Comparison of ENCODE assay signal across 21 cellular contexts in genomic region chr2:74424139-74424992, GRCh38. TPM values are rescaled to one million over a fixed set of nuclear protein-coding genes. Genes with fewer than 3 reads are reported as not detected.
DNase-seq lines count a peak whose midpoint lies in the region; ATAC-seq, FAIRE-seq and TF ChIP-seq lines count a peak whose summit lies in the region.
"Had no signal": no experiment of that assay in that cellular context is flagged by ENCODE, and none has a peak within 500 bp of the region (broad histone marks: within the 10 kb centered on the region; RNA-seq: fewer than 3 reads in every experiment).

No MANE protein-coding gene starts in this region.

- H3K27ac ChIP-seq in substantia nigra (ENCODE audit: low read depth, low read length, poor library complexity, severe bottlenecking), result peak overlapping the region; percentile 35
- H3K27ac ChIP-seq: C4-2B, psoas muscle, thyroid gland had no signal

- CTCF ChIA-PET in activated naive CD4-positive, alpha-beta T cell treated with anti-CD3 and anti-CD28 coated beads, Interleukin-2, amount 10 ng/mL, durations not matched to agents 7 days and 5 days (lab: Charles Lee), result no interaction called here

- H3K4me3 Mint-ChIP-seq in activated naive CD4-positive, alpha-beta T cell treated with anti-CD3 and anti-CD28 coated beads, Interleukin-2, amount 10 ng/mL, durations not matched to agents 7 days and 5 days, result no peak overlapping the region
- peak overlapping the region; percentile 23 for H3K4me3 Mint-ChIP-seq in activated T-helper 17 cell treated with anti-CD3 and anti-CD28 coated beads, Interleukin-2, amount 50 U/mL, for 72 hours

- peak overlapping the region; percentile 49 for H3K27ac Mint-ChIP-seq in activated naive CD4-positive, alpha-beta T cell treated with anti-CD3 and anti-CD28 coated beads, Interleukin-2, amount 10 ng/mL, durations not matched to agents 7 days and 5 days
- H3K27ac Mint-ChIP-seq in activated T-helper 17 cell treated with anti-CD3 and anti-CD28 coated beads, Interleukin-2, amount 50 U/mL, for 72 hours, result no peak overlapping the region

- H3K36me3 Mint-ChIP-seq in activated naive CD4-positive, alpha-beta T cell treated with anti-CD3 and anti-CD28 coated beads, Interleukin-2, amount 10 ng/mL, durations not matched to agents 7 days and 5 days, result peaks cover 17% of the 10 kb centered on the region
- peaks cover 46% of the 10 kb centered on the region for H3K36me3 Mint-ChIP-seq in activated T-helper 17 cell treated with anti-CD3 and anti-CD28 coated beads, Interleukin-2, amount 50 U/mL, for 72 hours (ENCODE audit: low read depth)
- H3K36me3 Mint-ChIP-seq: naive B cell had no signal

- no peak for DNase-seq in activated naive CD4-positive, alpha-beta T cell treated with anti-CD3 and anti-CD28 coated beads, Interleukin-2, amount 10 ng/mL, durations not matched to agents 7 days and 5 days
- no peak for DNase-seq in activated naive CD4-positive, alpha-beta T cell treated with anti-CD3 and anti-CD28 coated beads, Interleukin-2, amount 50 U/mL, for 16 hours
- DNase-seq in left lobe of liver (ENCODE audit: low spot score) (no peak), substantia nigra (lab: John Stamatoyannopoulos, UW) (no peak), D721Med (ENCODE audit: insufficient read length, low spot score) (no peak), OCI-M1 (lab: John Stamatoyannopoulos, UW) (no peak)
- DNase-seq: central memory CD4-positive, alpha-beta T cell; DMS53; effector CD4-positive, alpha-beta T cell; GOT3; naive B cell; NCI-H2081; psoas muscle; stimulated activated CD4-positive, alpha-beta T cell treated with anti-CD3 and anti-CD28 coated beads, Interleukin-12 subunit alpha, Interleukin-12 subunit beta, amount 100 ng/mL, for 4 hours; thyroid gland had no signal

- no peaks in the 10 kb centered on the region for H3K9me3 Mint-ChIP-seq in activated naive CD4-positive, alpha-beta T cell treated with anti-CD3 and anti-CD28 coated beads, Interleukin-2, amount 10 ng/mL, durations not matched to agents 7 days and 5 days
- no peaks in the 10 kb centered on the region for H3K9me3 Mint-ChIP-seq in activated T-helper 17 cell treated with anti-CD3 and anti-CD28 coated beads, Interleukin-2, amount 50 U/mL, for 72 hours
- H3K9me3 Mint-ChIP-seq: naive B cell; T-helper 2 cell treated with Interferon-gamma antibody and Interleukin-4, amounts not matched to agents 5 μg/mL and 100 μg/mL, for 36 hours had no signal

- ATAC-seq in activated T-helper 17 cell treated with anti-CD3 and anti-CD28 coated beads, Interleukin-2, amount 50 U/mL, for 72 hours (replicated peaks), result no peak
- ATAC-seq in left lobe of liver, result peak; percentile 6
- ATAC-seq in HG03159 (IDR thresholded peaks at IDR 0.05; ENCODE audit: unreplicated experiment), result no peak
- ATAC-seq: activated CD4-positive, CD25-positive, alpha-beta regulatory T cell treated with anti-CD3 and anti-CD28 coated beads, Interleukin-2, amount 50 U/mL, for 24 hours; K562; psoas muscle had no signal

- no peak for TF ChIP-seq CTCF in D721Med (IDR thresholded peaks at IDR 0.05; ENCODE audit: insufficient read depth, missing control alignments)

- H3K27me3 Mint-ChIP-seq in activated naive CD4-positive, alpha-beta T cell treated with anti-CD3 and anti-CD28 coated beads, Interleukin-2, amount 10 ng/mL, durations not matched to agents 7 days and 5 days, result peaks cover 10% of the 10 kb centered on the region
- H3K27me3 Mint-ChIP-seq in activated T-helper 17 cell treated with anti-CD3 and anti-CD28 coated beads, Interleukin-2, amount 50 U/mL, for 72 hours, result no peaks in the 10 kb centered on the region
- H3K27me3 Mint-ChIP-seq: naive B cell had no signal

- peaks cover 31% of the 10 kb centered on the region for H3K4me1 Mint-ChIP-seq in activated naive CD4-positive, alpha-beta T cell treated with anti-CD3 and anti-CD28 coated beads, Interleukin-2, amount 10 ng/mL, durations not matched to agents 7 days and 5 days
- peaks cover 18% of the 10 kb centered on the region for H3K4me1 Mint-ChIP-seq in activated T-helper 17 cell treated with anti-CD3 and anti-CD28 coated beads, Interleukin-2, amount 50 U/mL, for 72 hours

- no peak for FAIRE-seq in D721Med (lab: Jason Lieb, UNC)
- FAIRE-seq: K562 had no signal

RNA-seq across cellular contexts. Expression of gene WDR54, which starts 2.8 kb away (rescaled TPM):
- total RNA-seq in activated T-helper 17 cell treated with anti-CD3 and anti-CD28 coated beads, Interleukin-2, amount 50 U/mL, for 72 hours, result 100 to 1,000 TPM in 1 of 2 donors, 10 to 100 TPM in 1; 85.8 to 194 TPM
- 1.5 TPM for total RNA-seq in left lobe of liver

RNA-seq across cellular contexts. Expression of gene C2orf81, which starts 2.9 kb away (rescaled TPM):
- total RNA-seq in activated T-helper 17 cell treated with anti-CD3 and anti-CD28 coated beads, Interleukin-2, amount 50 U/mL, for 72 hours, result 1 to 10 TPM; 2.3 to 9.7 TPM
- 0.38 TPM for total RNA-seq in left lobe of liver
- total RNA-seq: K562 had no signal

RNA-seq across cellular contexts. Expression of gene RTKN, which starts 17.4 kb away (rescaled TPM):
- total RNA-seq in activated T-helper 17 cell treated with anti-CD3 and anti-CD28 coated beads, Interleukin-2, amount 50 U/mL, for 72 hours, result 1 to 10 TPM; 1.2 to 3.1 TPM
- total RNA-seq in left lobe of liver, result 114 TPM

RNA-seq across cellular contexts. Expression of gene INO80B, which starts 30.5 kb away (rescaled TPM):
- total RNA-seq in activated T-helper 17 cell treated with anti-CD3 and anti-CD28 coated beads, Interleukin-2, amount 50 U/mL, for 72 hours, result 10 to 100 TPM; 27.8 to 37.9 TPM
- total RNA-seq in left lobe of liver, result 16.5 TPM

RNA-seq across cellular contexts. Expression of gene WBP1, which starts 33.9 kb away (rescaled TPM):
- 10 to 100 TPM; 34.1 to 48.5 TPM for total RNA-seq in activated T-helper 17 cell treated with anti-CD3 and anti-CD28 coated beads, Interleukin-2, amount 50 U/mL, for 72 hours
- total RNA-seq in left lobe of liver, result 38.8 TPM

Comparison
In these comparisons a context has a peak if more than half of its experiments do, and no peak if none do; other contexts are left out.
1. RNA of gene WDR54, which starts 2.8 kb away (total RNA-seq): 85.8 to 194 TPM in activated T-helper 17 cell treated with anti-CD3 and anti-CD28 coated beads, Interleukin-2, amount 50 U/mL, for 72 hours; 1.5 TPM in left lobe of liver (single experiment); every median in the first group is over 10 times any median in the second.
2. RNA of gene RTKN, which starts 17.4 kb away (total RNA-seq): 114 TPM in left lobe of liver (single experiment); 1.2 to 3.1 TPM in activated T-helper 17 cell treated with anti-CD3 and anti-CD28 coated beads, Interleukin-2, amount 50 U/mL, for 72 hours; every median in the first group is over 10 times any median in the second.